In genomic region chr17:63837480-63837879, GRCh38 we compare ENCODE assay signal across 18 cellular contexts. TPM values are rescaled to one million over a fixed set of nuclear protein-coding genes. Genes with fewer than 3 reads are reported as not detected.
DNase-seq lines count a peak whose midpoint lies in the region; ATAC-seq and TF ChIP-seq lines count a peak whose summit lies in the region.
"Had no signal": no experiment of that assay in that cellular context is flagged by ENCODE, and none has a peak within 500 bp of the region (broad histone marks: within the 10 kb centered on the region; RNA-seq: fewer than 3 reads in every experiment).

No MANE protein-coding gene starts in this region.

- intact Hi-C loops in CD4-positive, alpha-beta T cell (cut with DNase I, micrococcal nuclease), result loop anchor here in 1 of 2 experiments (10.0 kb wide), 1 partner anchor 413 kb away; no protein-coding TSS in a partner anchor
- intact Hi-C loops in right lobe of liver (cut with DNase I), result no loop called here

- peak overlapping the region; percentile 3 for H3K27ac ChIP-seq in CD4-positive, alpha-beta T cell (ENCODE audit: low read depth, low read length)
- H3K27ac ChIP-seq in angular gyrus (ENCODE audit: low read depth, low read length), result peak overlapping the region; percentile 95
- peak overlapping the region in 2 of 3 donors; percentile 68 to 79 for H3K27ac ChIP-seq in right lobe of liver
- H3K27ac ChIP-seq in stomach smooth muscle (ENCODE audit: low read length), result peak overlapping the region; percentile 95

- no peaks in the 10 kb centered on the region for H3K9me3 Mint-ChIP-seq in CD4-positive, alpha-beta T cell
- H3K9me3 Mint-ChIP-seq in stimulated activated naive B cell treated with anti-CD40 and anti-IgM and Interleukin-4, amounts not matched to agents 10 μg/mL and 1 μg/mL and 100 μg/mL, for 72 hours, result no peaks in the 10 kb centered on the region
- H3K9me3 Mint-ChIP-seq: naive B cell had no signal

- peak overlapping the region; percentile 56 for H3K27ac Mint-ChIP-seq in CD4-positive, alpha-beta T cell
- H3K27ac Mint-ChIP-seq in stimulated activated naive B cell treated with anti-CD40 and anti-IgM and Interleukin-4, amounts not matched to agents 10 μg/mL and 1 μg/mL and 100 μg/mL, for 72 hours, result no peak overlapping the region

- no peaks in the 10 kb centered on the region for H3K9me3 ChIP-seq in CD4-positive, alpha-beta T cell (ENCODE audit: control insufficient read depth, low read length)
- H3K9me3 ChIP-seq in right lobe of liver (peaks cover 0 to under 1% (median 0%) of the 10 kb centered on the region in 4 donors), stomach smooth muscle (ENCODE audit: control insufficient read depth in 2 of 2, low read length in 2 of 2) (no peaks in the 10 kb centered on the region)

- H3K27me3 Mint-ChIP-seq in CD4-positive, alpha-beta T cell, result no peaks in the 10 kb centered on the region
- H3K27me3 Mint-ChIP-seq in stimulated activated naive B cell treated with anti-CD40 and anti-IgM and Interleukin-4, amounts not matched to agents 10 μg/mL and 1 μg/mL and 100 μg/mL, for 72 hours, result no peaks in the 10 kb centered on the region
- H3K27me3 Mint-ChIP-seq: B cell, naive B cell had no signal

- DNase-seq in CD4-positive, alpha-beta T cell, result no peak
- DNase-seq in right lobe of liver (peak in 1 of 3 donors; percentile 59), hepatic stellate cell (ENCODE audit: low spot score) (no peak)
- no peak for DNase-seq in activated CD4-positive, alpha-beta T cell treated with anti-CD3 and anti-CD28 coated beads for 4 hours
- no peak for DNase-seq in stimulated activated naive B cell treated with anti-CD40 and anti-IgM and Interleukin-4, amounts not matched to agents 10 μg/mL and 1 μg/mL and 100 μg/mL, for 72 hours
- DNase-seq: HCEC 1CT; Kasumi-1; naive B cell; NCI-H1694 treated with DMSO at 0.1 percent for 48 hours; OCI-M1; stimulated activated CD4-positive, alpha-beta T cell treated with anti-CD3 and anti-CD28 coated beads, Interleukin-2, amount 100 ng/mL, for 48 hours had no signal

- CTCF ChIA-PET in CD4-positive, alpha-beta T cell (lab: Charles Lee), result no interaction called here

- no peak overlapping the region for H3K4me3 Mint-ChIP-seq in CD4-positive, alpha-beta T cell
- H3K4me3 Mint-ChIP-seq in stimulated activated naive B cell treated with anti-CD40 and anti-IgM and Interleukin-4, amounts not matched to agents 10 μg/mL and 1 μg/mL and 100 μg/mL, for 72 hours, result no peak overlapping the region
- H3K4me3 Mint-ChIP-seq: B cell had no signal

- POLR2A ChIA-PET in CD4-positive, alpha-beta T cell (lab: Charles Lee), result interaction anchor here (1.7 to 6.3 kb wide), 2 partner anchors 6 to 11 kb away, joined by 6 to 86 read pairs; partner anchors contain the start of genes FTSJ3 and PSMC5

- no peak for TF ChIP-seq CTCF in CD4-positive, alpha-beta T cell (IDR thresholded peaks at IDR 0.05)
- no peak for TF ChIP-seq CTCF in right lobe of liver (IDR thresholded peaks at IDR 0.05)

- no peak overlapping the region for H3K4me3 ChIP-seq in right lobe of liver
- H3K4me3 ChIP-seq in stomach smooth muscle (ENCODE audit: low read length in 2 of 2), result peak overlapping the region in 1 of 2 donors; percentile 67

- peak overlapping the region; percentile 70 to 83 for H3K9ac ChIP-seq in stomach smooth muscle (ENCODE audit: low read length in 2 of 2)

- TF ChIP-seq POLR2A in right lobe of liver (IDR thresholded peaks at IDR 0.05), result no peak

- H3K4me1 ChIP-seq in right lobe of liver (peaks cover under 1 to 45% (median 24%) of the 10 kb centered on the region in 4 donors), stomach smooth muscle (ENCODE audit: control insufficient read depth, insufficient read depth, low read length) (peaks cover 57% of the 10 kb centered on the region)

- H3K27me3 ChIP-seq in CD4-positive, alpha-beta T cell (ENCODE audit: control insufficient read depth, insufficient read depth, low read length), result no peaks in the 10 kb centered on the region
- no peaks in the 10 kb centered on the region for H3K27me3 ChIP-seq in right lobe of liver
- no peaks in the 10 kb centered on the region for H3K27me3 ChIP-seq in stomach smooth muscle (ENCODE audit: control insufficient read depth in 1 of 2, insufficient read depth in 2 of 2, low read length in 2 of 2)

- peaks cover 48% of the 10 kb centered on the region for H3K4me1 Mint-ChIP-seq in CD4-positive, alpha-beta T cell (ENCODE audit: low read depth)
- peaks cover 29 to 70% of the 10 kb centered on the region in 2 donors for H3K4me1 Mint-ChIP-seq in stimulated activated naive B cell treated with anti-CD40 and anti-IgM and Interleukin-4, amounts not matched to agents 10 μg/mL and 1 μg/mL and 100 μg/mL, for 72 hours

- ATAC-seq in CD4-positive, alpha-beta T cell (ENCODE audit: poor library complexity), result no peak
- ATAC-seq in right lobe of liver, result no peak
- no peak for ATAC-seq in stimulated activated naive B cell treated with anti-CD40 and anti-IgM and Interleukin-4, amounts not matched to agents 10 μg/mL and 1 μg/mL and 100 μg/mL, for 72 hours (replicated peaks)
- ATAC-seq in GM19023 (IDR thresholded peaks at IDR 0.05; ENCODE audit: unreplicated experiment), result no peak

- H3K36me3 Mint-ChIP-seq in CD4-positive, alpha-beta T cell (ENCODE audit: low read depth), result peaks cover 50% of the 10 kb centered on the region
- peaks cover 34 to 38% of the 10 kb centered on the region in 2 donors for H3K36me3 Mint-ChIP-seq in stimulated activated naive B cell treated with anti-CD40 and anti-IgM and Interleukin-4, amounts not matched to agents 10 μg/mL and 1 μg/mL and 100 μg/mL, for 72 hours

- H3K36me3 ChIP-seq in right lobe of liver, result peaks cover 0 to 44% (median 20%) of the 10 kb centered on the region in 4 donors
- peaks cover 29 to 45% of the 10 kb centered on the region in 2 donors for H3K36me3 ChIP-seq in stomach smooth muscle (ENCODE audit: control insufficient read depth in 2 of 2, insufficient read depth in 2 of 2, low read length in 2 of 2)

- 0% methylated on average over 1 of the region's 12 CpGs for WGBS in right lobe of liver (ENCODE audit: insufficient coverage, low coverage, low lambda C conversion rate, missing lambda C conversion rate)

RNA-seq across cellular contexts. Expression of gene SMARCD2, which starts 5.0 kb away (rescaled TPM):
- total RNA-seq in CD4-positive, alpha-beta T cell, result 100 to 1,000 TPM; 102 to 111 TPM
- total RNA-seq in right lobe of liver, result 10 to 100 TPM; 23.8 to 94.5 (median 59.5) TPM

RNA-seq across cellular contexts. Expression of gene FTSJ3, which starts 10.0 kb away (rescaled TPM):
- 10 to 100 TPM; 47.6 to 51.1 TPM for total RNA-seq in CD4-positive, alpha-beta T cell
- 10 to 100 TPM; 12.9 to 25.9 (median 19.0) TPM for total RNA-seq in right lobe of liver

RNA-seq across cellular contexts. Expression of gene PSMC5, which starts 10.2 kb away (rescaled TPM):
- total RNA-seq in CD4-positive, alpha-beta T cell, result 10 to 100 TPM; 83.1 to 84.6 TPM
- 10 to 100 TPM; 52.7 to 70.9 (median 66.5) TPM for total RNA-seq in right lobe of liver

RNA-seq across cellular contexts. Expression of gene CSH2, which starts 36.0 kb away (rescaled TPM):
- not detected for total RNA-seq in CD4-positive, alpha-beta T cell
- not detected for total RNA-seq in right lobe of liver
- total RNA-seq: B cell, Daoy, kidney epithelial cell, renal cortical epithelial cell had no signal

RNA-seq across cellular contexts. Expression of gene GH2, which starts 44.3 kb away (rescaled TPM):
- total RNA-seq in CD4-positive, alpha-beta T cell, result not detected
- not detected for total RNA-seq in right lobe of liver
- total RNA-seq: B cell, Daoy, kidney epithelial cell, renal cortical epithelial cell had no signal

Comparison
In these comparisons a context has a peak if more than half of its experiments do, and no peak if none do; other contexts are left out.
1. H3K27ac ChIP-seq: peak in every context shown above with its lines; median percentile 95 in angular gyrus; 95 in stomach smooth muscle; 74 in right lobe of liver; 3 in CD4-positive, alpha-beta T cell.